Comparison of ENCODE assay signal across 25 cellular contexts in the genomic region with DNA sequence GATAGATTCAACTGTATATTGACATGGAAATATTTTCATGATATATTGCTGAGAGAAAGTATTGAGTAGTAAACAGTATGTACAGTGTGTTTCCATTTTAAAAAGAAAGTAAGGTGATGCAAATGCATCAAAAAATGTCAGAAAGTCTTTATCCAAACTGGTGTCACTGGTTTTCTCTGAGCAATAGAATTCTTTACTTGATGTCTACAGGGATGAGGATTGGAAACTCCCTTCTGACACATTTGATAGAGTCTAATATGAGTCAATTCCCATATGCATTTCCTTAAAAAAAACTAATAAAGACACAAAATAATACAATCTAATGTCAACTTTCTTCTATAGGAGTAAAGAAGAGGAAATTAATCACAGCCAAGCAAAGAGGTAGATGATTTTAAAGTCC. TPM values are rescaled to one million over a fixed set of nuclear protein-coding genes. Genes with fewer than 3 reads are reported as not detected.
DNase-seq lines count a peak whose midpoint lies in the region; ATAC-seq, FAIRE-seq and TF ChIP-seq lines count a peak whose summit lies in the region.
"Had no signal": no experiment of that assay in that cellular context is flagged by ENCODE, and none has a peak within 500 bp of the region (broad histone marks: within the 10 kb centered on the region; RNA-seq: fewer than 3 reads in every experiment).

No MANE protein-coding gene starts in this region.

- no peak overlapping the region for H3K9ac ChIP-seq in IMR-90 (ENCODE audit: low read depth, low read length)
- H3K9ac ChIP-seq: BLaER1 treated with 17β-estradiol and CSF1 and Interleukin-3, amounts not matched to agents 10 nM and 100 nM had no signal

- TF ChIP-seq POLR2A in IMR-90 (IDR thresholded peaks at IDR 0.05; ENCODE audit: low read depth, low read length) (no peak), breast epithelium (IDR thresholded peaks at IDR 0.05) (no peak)

- DNase-seq in IMR-90 (no peak), bronchial epithelial cell (ENCODE audit: low read depth) (peak; percentile 44), NCI-H187 (lab: John Stamatoyannopoulos, UW) (no peak), inferior parietal cortex (ENCODE audit: extremely low spot score) (no peak), breast epithelium (ENCODE audit: low spot score in 2 of 2) (no peak)
- DNase-seq: 8988T; ACHN; AML-193; BE2C; CD4-positive, alpha-beta T cell; CD8-positive, alpha-beta memory T cell; DMS 273 treated with DMSO at 0.1 percent for 48 hours; EL; GDM1; H9 had no signal

- in situ Hi-C loops in IMR-90 (cut with MboI; ENCODE audit: low sequenced_read_pairs): loop anchor here (25.0 kb wide), 1 partner anchor 1509 kb away; no protein-coding TSS in a partner anchor

- BruUV-seq in IMR-90 (replicated peaks; lab: Mats Ljungman, UMichigan): no TSS peak

- H4K5ac ChIP-seq in IMR-90 (ENCODE audit: low read depth, low read length): no peak overlapping the region

- CTCF ChIA-PET in IMR-90 (lab: Yijun Ruan, JAX): interaction anchor here (0.7 kb wide), 1 partner anchor 868 kb away, joined by 3 read pairs; no protein-coding TSS in a partner anchor

- no peak for TF ChIP-seq CTCF in IMR-90 (conservative IDR thresholded peaks at IDR 0.05; ENCODE audit: low read depth, low read length)
- TF ChIP-seq CTCF in bronchial epithelial cell (IDR thresholded peaks at IDR 0.05; ENCODE audit: insufficient read depth, low read length, severe bottlenecking): no peak
- no peak for TF ChIP-seq CTCF in breast epithelium (IDR thresholded peaks at IDR 0.05)

- H3K27me3 ChIP-seq in IMR-90 (ENCODE audit: control insufficient read depth, insufficient read depth, low read length): no peaks in the 10 kb centered on the region
- no peaks in the 10 kb centered on the region for H3K27me3 ChIP-seq in bronchial epithelial cell (ENCODE audit: control insufficient read depth, insufficient read depth, low read length)
- no peaks in the 10 kb centered on the region for H3K27me3 ChIP-seq in breast epithelium
- H3K27me3 ChIP-seq: BE2C; BLaER1 treated with 17β-estradiol and CSF1 and Interleukin-3, amounts not matched to agents 10 nM and 100 nM had no signal

- dilution Hi-C loops in IMR-90 (cut with HindIII; ENCODE audit: low sequenced_read_pairs, unreplicated experiment): no loop called here

- no peaks in the 10 kb centered on the region for H3K9me1 ChIP-seq in IMR-90 (ENCODE audit: insufficient read depth, low read length)

- no peak overlapping the region for H2AFZ ChIP-seq in IMR-90 (replicated peaks; ENCODE audit: low read length, poor library complexity)

- no peak overlapping the region for H3K23ac ChIP-seq in IMR-90 (ENCODE audit: low read depth, low read length)

- H2BK120ac ChIP-seq in IMR-90 (ENCODE audit: low read depth, low read length): peak overlapping the region; percentile 26; the same call in 1 of the 2 replicates

- POLR2A ChIA-PET in IMR-90 (lab: Charles Lee; ENCODE audit: unreplicated experiment): no interaction called here

- H4K8ac ChIP-seq in IMR-90 (ENCODE audit: low read depth in 2 of 2, low read length in 2 of 2): no peak overlapping the region

- no peak overlapping the region for H3K4me2 ChIP-seq in IMR-90 (ENCODE audit: low read depth, low read length)
- H3K4me2 ChIP-seq: A549; BLaER1 treated with 17β-estradiol and CSF1 and Interleukin-3, amounts not matched to agents 10 nM and 100 nM; GM23338 had no signal

- peak overlapping the region; percentile 61; the same call in 1 of the 2 replicates for H2BK20ac ChIP-seq in IMR-90 (ENCODE audit: low read depth, low read length)

- no peak overlapping the region for H4K91ac ChIP-seq in IMR-90 (ENCODE audit: insufficient read depth, low read depth, low read length)

- intact Hi-C loops in IMR-90 (cut with micrococcal nuclease): loop anchor here (5.0 to 10.0 kb wide), 7 partner anchors 234 to 1616 kb away; a partner anchor contains a TSS
- intact Hi-C loops in breast epithelium (cut with DNase I; ENCODE audit: low total_unique reads): no loop called here

- H3K56ac ChIP-seq in IMR-90 (ENCODE audit: extremely low read depth, insufficient read depth, low read length): no peak overlapping the region

- ATAC-seq in IMR-90 (ENCODE audit: low read depth) (no peak), esophagus mucosa (peak; percentile 55)
- ATAC-seq: A549, GM12878, GM23338, HCT116 had no signal

- H3K4me3 ChIP-seq in IMR-90 (ENCODE audit: insufficient read depth, low read depth, low read length) (no peak overlapping the region), bronchial epithelial cell (ENCODE audit: low read depth, low read length) (no peak overlapping the region), breast epithelium (no peak overlapping the region)
- H3K4me3 ChIP-seq: A549; BLaER1 treated with 17β-estradiol and CSF1 and Interleukin-3, amounts not matched to agents 10 nM and 100 nM; GM12878; GM23338 had no signal

- no peaks in the 10 kb centered on the region for H4K20me1 ChIP-seq in IMR-90 (ENCODE audit: insufficient read depth, low read length)
- H4K20me1 ChIP-seq: BLaER1 treated with 17β-estradiol and CSF1 and Interleukin-3, amounts not matched to agents 10 nM and 100 nM had no signal

- H3K9me3 ChIP-seq in IMR-90 (ENCODE audit: control insufficient read depth, insufficient read depth, low read length) (no peaks in the 10 kb centered on the region), breast epithelium (no peaks in the 10 kb centered on the region)
- H3K9me3 ChIP-seq: A549; BE2C; BLaER1 treated with 17β-estradiol and CSF1 and Interleukin-3, amounts not matched to agents 10 nM and 100 nM had no signal

- H2BK15ac ChIP-seq in IMR-90 (ENCODE audit: low read depth, low read length): no peak overlapping the region

- no peak overlapping the region for H2BK5ac ChIP-seq in IMR-90 (ENCODE audit: low read depth, low read length, poor library complexity, severe bottlenecking)

- H3K36me3 ChIP-seq in IMR-90 (ENCODE audit: control insufficient read depth, insufficient read depth, low read length) (no peaks in the 10 kb centered on the region), bronchial epithelial cell (ENCODE audit: control insufficient read depth, insufficient read depth, low read length) (no peaks in the 10 kb centered on the region), breast epithelium (no peaks in the 10 kb centered on the region)
- H3K36me3 ChIP-seq: BE2C; BLaER1 treated with 17β-estradiol and CSF1 and Interleukin-3, amounts not matched to agents 10 nM and 100 nM had no signal

- no peak overlapping the region; the same call in 1 of the 2 replicates for H3K27ac ChIP-seq in IMR-90 (ENCODE audit: insufficient read depth, low read length)
- H3K27ac ChIP-seq in breast epithelium: no peak overlapping the region
- H3K27ac ChIP-seq: A549; BLaER1 treated with 17β-estradiol and CSF1 and Interleukin-3, amounts not matched to agents 10 nM and 100 nM had no signal

- no peak overlapping the region for H2AK5ac ChIP-seq in IMR-90 (ENCODE audit: low read depth, low read length)

- no peaks in the 10 kb centered on the region for H3K79me1 ChIP-seq in IMR-90 (ENCODE audit: low read depth in 1 of 2, low read length in 2 of 2)

- H3K4me1 ChIP-seq in IMR-90 (ENCODE audit: control insufficient read depth, insufficient read depth, low read length) (peaks cover 4% of the 10 kb centered on the region), breast epithelium (no peaks in the 10 kb centered on the region)
- H3K4me1 ChIP-seq: A549; BE2C; BLaER1 treated with 17β-estradiol and CSF1 and Interleukin-3, amounts not matched to agents 10 nM and 100 nM had no signal

- H3K14ac ChIP-seq in IMR-90 (replicated peaks; ENCODE audit: low read depth, low read length): no peak overlapping the region

- FAIRE-seq in bronchial epithelial cell (lab: Jason Lieb, UNC): no peak
- FAIRE-seq: A549, D721Med, GM12878, GM19239 had no signal

- no peak overlapping the region for H3K18ac ChIP-seq in IMR-90 (ENCODE audit: low read depth, low read length)

- peak overlapping the region; percentile 88 for H3K4ac ChIP-seq in IMR-90 (ENCODE audit: low read depth, low read length)

- TF ChIP-seq RAD21 in IMR-90 (IDR thresholded peaks at IDR 0.05; ENCODE audit: low read length): no peak

- H2AK9ac ChIP-seq in IMR-90 (replicated peaks; ENCODE audit: low read depth, low read length, poor library complexity): no peak overlapping the region

TF ChIP-seq in IMR-90, 13 proteins besides CTCF, POLR2A, EP300 and RAD21 (continues in another document):
- TF ChIP-seq MAFK (IDR thresholded peaks at IDR 0.05; ENCODE audit: low read depth, low read length) (no peak), SMC3 (IDR thresholded peaks at IDR 0.05; ENCODE audit: low read depth, low read length) (no peak), CHD1 (IDR thresholded peaks at IDR 0.05; ENCODE audit: low read depth, low read length) (no peak), BHLHE40 (IDR thresholded peaks at IDR 0.05; ENCODE audit: low read depth, low read length) (no peak), CEBPB (IDR thresholded peaks at IDR 0.05; ENCODE audit: low read depth, low read length) (no peak)
- TF ChIP-seq, protein P1, sequence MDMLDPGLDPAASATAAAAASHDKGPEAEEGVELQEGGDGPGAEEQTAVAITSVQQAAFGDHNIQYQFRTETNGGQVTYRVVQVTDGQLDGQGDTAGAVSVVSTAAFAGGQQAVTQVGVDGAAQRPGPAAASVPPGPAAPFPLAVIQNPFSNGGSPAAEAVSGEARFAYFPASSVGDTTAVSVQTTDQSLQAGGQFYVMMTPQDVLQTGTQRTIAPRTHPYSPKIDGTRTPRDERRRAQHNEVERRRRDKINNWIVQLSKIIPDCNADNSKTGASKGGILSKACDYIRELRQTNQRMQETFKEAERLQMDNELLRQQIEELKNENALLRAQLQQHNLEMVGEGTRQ (IDR thresholded peaks at IDR 0.05; ENCODE audit: low read depth, low read length): no peak

RNA-seq across cellular contexts. Expression of a gene that starts 18.3 kb away (rescaled TPM):
- total RNA-seq in IMR-90 (2012; rRNA removed) (not detected in 2 replicates), bronchial epithelial cell (not detected in 2 replicates), esophagus mucosa (not detected), breast epithelium (not detected)
- polyA plus RNA-seq in IMR-90 (2012; rRNA removed): not detected in 2 replicates
- not detected in 2 replicates for polyA plus RNA-seq in IMR-90 (2012; cell fraction: cytosol; rRNA removed)
- polyA plus RNA-seq in IMR-90 (2012; cell fraction: nucleus; rRNA removed; ENCODE audit: low replicate concordance): not detected in 2 replicates
- total RNA-seq: CD4-positive, alpha-beta T cell; CD8-positive, alpha-beta memory T cell; GM12878; GM23338; H4; H9 had no signal
- polyA plus RNA-seq: A549; CD14-positive monocyte; CD8-positive, alpha-beta memory T cell; GM23338 had no signal

RNA-seq across cellular contexts. Expression of a gene that starts 49.0 kb away (rescaled TPM):
- total RNA-seq in IMR-90 (2012; rRNA removed) (2.0 and 6.1 TPM in 2 replicates), bronchial epithelial cell (7.4 and 10.1 TPM in 2 replicates), esophagus mucosa (14.7 TPM), breast epithelium (10 to 100 TPM in 2 of 3 donors, 1 to 10 TPM in 1; 6.1 to 25.2 (median 12.8) TPM)
- polyA plus RNA-seq in IMR-90 (2012; rRNA removed): 5.5 and 6.8 TPM in 2 replicates
- 0.34 and 0.73 TPM in 2 replicates for polyA plus RNA-seq in IMR-90 (2012; cell fraction: cytosol; rRNA removed)
- polyA plus RNA-seq in IMR-90 (2012; cell fraction: nucleus; rRNA removed; ENCODE audit: low replicate concordance): 0.22 and 1.3 TPM in 2 replicates
